In genomic region chr2:27494284-27494943, GRCh38 we compare ENCODE assay signal across 1 cellular context.
A peak's percentile ranks its signal among the peaks of the same experiment; 100 is the strongest.
TF ChIP-seq lines count a peak whose summit lies in the region.

No MANE protein-coding gene starts in this region.

TF ChIP-seq in HepG2, 621 proteins besides CTCF, POLR2A, EP300 and RAD21 (continues in another document):
- no peak for TF ChIP-seq SOX6 (IDR thresholded peaks at IDR 0.05)
- TF ChIP-seq SOX6 (CRISPR knock-in tag; IDR thresholded peaks at IDR 0.05) = peak; percentile 34; the same call in 1 of the 2 replicates
- no peak for TF ChIP-seq LCORL (IDR thresholded peaks at IDR 0.05)
- TF ChIP-seq LCORL (CRISPR knock-in tag; IDR thresholded peaks at IDR 0.05) = peak; percentile 81
- TF ChIP-seq HNRNPL (IDR thresholded peaks at IDR 0.05; ENCODE audit: low read depth, low read length) = peak; percentile 92
- peak; percentile 73 for TF ChIP-seq PATZ1 (CRISPR knock-in tag; IDR thresholded peaks at IDR 0.05)
- 0 out of 2 replicates have a peak, but pooled peaks have one; percentile 49 for TF ChIP-seq ZNF34 (CRISPR knock-in tag; IDR thresholded peaks at IDR 0.05; ENCODE audit: borderline replicate concordance)
- TF ChIP-seq CBX1 (IDR thresholded peaks at IDR 0.05; ENCODE audit: low read depth) = peak; percentile 17
- TF ChIP-seq E2F2 (CRISPR knock-in tag; IDR thresholded peaks at IDR 0.05; ENCODE audit: borderline replicate concordance) = 0 out of 2 replicates have a peak, but pooled peaks have one; percentile 12
- TF ChIP-seq ZNF776 (CRISPR knock-in tag; IDR thresholded peaks at IDR 0.05) = peak; percentile 79; the same call in 1 of the 2 replicates
- no peak for TF ChIP-seq ZNF709 (CRISPR knock-in tag; IDR thresholded peaks at IDR 0.05)
- TF ChIP-seq HNRNPLL (IDR thresholded peaks at IDR 0.05; ENCODE audit: low read depth, low read length, poor library complexity, severe bottlenecking) = peak; percentile 32
- TF ChIP-seq THAP11 (CRISPR knock-in tag; IDR thresholded peaks at IDR 0.05) = peak; percentile 18; the same call in 1 of the 2 replicates
- TF ChIP-seq NFYB (CRISPR knock-in tag; IDR thresholded peaks at IDR 0.05) = peak; percentile 23; the same call in 1 of the 2 replicates
- 0 out of 2 replicates have a peak, but pooled peaks have one; percentile 25 for TF ChIP-seq CEBPB (IDR thresholded peaks at IDR 0.05; ENCODE audit: borderline replicate concordance, low read depth, low read length)
- TF ChIP-seq RBM39 (IDR thresholded peaks at IDR 0.05; ENCODE audit: low read depth, low read length, poor library complexity, severe bottlenecking) = peak; percentile 60
- peak; percentile 42 for TF ChIP-seq SALL1 (CRISPR knock-in tag; IDR thresholded peaks at IDR 0.05)
- TF ChIP-seq ZFP90 (CRISPR knock-in tag; IDR thresholded peaks at IDR 0.05; ENCODE audit: borderline replicate concordance) = no peak
- peak; percentile 14; the same call in 1 of the 2 replicates for TF ChIP-seq ZFP91 (CRISPR knock-in tag; IDR thresholded peaks at IDR 0.05; ENCODE audit: borderline replicate concordance)
- peak; percentile 37 for TF ChIP-seq GATAD2A (CRISPR knock-in tag; IDR thresholded peaks at IDR 0.05)
- TF ChIP-seq XBP1 (CRISPR knock-in tag; IDR thresholded peaks at IDR 0.05) = no peak
- TF ChIP-seq UBTF (CRISPR knock-in tag; IDR thresholded peaks at IDR 0.05) = 0 out of 2 replicates have a peak, but pooled peaks have one; percentile 9
- peak; percentile 33; the same call in 1 of the 2 replicates for TF ChIP-seq ERF (CRISPR knock-in tag; IDR thresholded peaks at IDR 0.05)
- peak; percentile 50 for TF ChIP-seq XRCC5 (optimal IDR thresholded peaks at IDR 0.05; ENCODE audit: low read length)
- TF ChIP-seq SKI (IDR thresholded peaks at IDR 0.05; ENCODE audit: partially characterized antibody) = peak; percentile 19
- TF ChIP-seq ATF3 (CRISPR knock-in tag; IDR thresholded peaks at IDR 0.05) = no peak
- TF ChIP-seq MAX (IDR thresholded peaks at IDR 0.05) = peak; percentile 26; the same call in 1 of the 2 replicates
- TF ChIP-seq ZNF280B (CRISPR knock-in tag; IDR thresholded peaks at IDR 0.05; ENCODE audit: borderline replicate concordance) = peak; percentile 55; the same call in 1 of the 2 replicates
- 0 out of 2 replicates have a peak, but pooled peaks have one; percentile 12 for TF ChIP-seq ZXDC (CRISPR knock-in tag; IDR thresholded peaks at IDR 0.05)
- TF ChIP-seq MAZ (IDR thresholded peaks at IDR 0.05; ENCODE audit: borderline replicate concordance, low read depth, low read length) = no peak
- TF ChIP-seq MAZ (CRISPR knock-in tag; IDR thresholded peaks at IDR 0.05; ENCODE audit: low read depth) = no peak
- TF ChIP-seq RFXAP (CRISPR knock-in tag; IDR thresholded peaks at IDR 0.05; ENCODE audit: borderline replicate concordance) = no peak
- TF ChIP-seq AHDC1 (CRISPR knock-in tag; IDR thresholded peaks at IDR 0.05; ENCODE audit: borderline replicate concordance) = no peak
- peak; percentile 42; the same call in 1 of the 2 replicates for TF ChIP-seq SALL2 (CRISPR knock-in tag; IDR thresholded peaks at IDR 0.05)
